Comparison of ENCODE assay signal across 23 cellular contexts in the genomic region with DNA sequence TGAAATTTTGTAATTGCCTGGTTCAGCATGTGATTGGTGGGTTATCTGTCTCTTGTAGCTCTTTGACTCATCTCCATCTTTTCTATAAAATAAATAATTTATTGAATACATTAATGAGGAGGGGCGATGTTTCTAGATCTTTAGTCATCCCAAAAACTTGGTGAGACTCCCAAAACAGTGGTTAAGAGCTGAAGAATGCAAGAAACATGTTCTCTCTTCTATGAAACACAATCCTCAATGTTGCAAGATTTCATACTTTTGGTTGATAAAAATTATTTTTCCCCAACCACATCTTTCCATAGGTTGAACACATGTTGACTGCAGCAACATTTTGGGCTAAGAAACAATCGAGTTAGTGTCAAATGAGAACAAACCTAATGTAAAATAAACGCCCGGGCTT. TPM values are rescaled to one million over a fixed set of nuclear protein-coding genes. Genes with fewer than 3 reads are reported as not detected.
DNase-seq lines count a peak whose midpoint lies in the region; ATAC-seq and TF ChIP-seq lines count a peak whose summit lies in the region.
"Had no signal": no experiment of that assay in that cellular context is flagged by ENCODE, and none has a peak within 500 bp of the region (broad histone marks: within the 10 kb centered on the region; RNA-seq: fewer than 3 reads in every experiment).

No MANE protein-coding gene starts in this region.

- H2AFZ ChIP-seq in IMR-90 (replicated peaks; ENCODE audit: low read length, poor library complexity) (no peak overlapping the region), fibroblast of lung (ENCODE audit: low read length) (no peak overlapping the region)

- H3K27me3 ChIP-seq in IMR-90 (ENCODE audit: control insufficient read depth, insufficient read depth, low read length): no peaks in the 10 kb centered on the region
- H3K27me3 ChIP-seq in fibroblast of lung (ENCODE audit: control insufficient read depth, insufficient read depth, low read length): no peaks in the 10 kb centered on the region
- no peaks in the 10 kb centered on the region for H3K27me3 ChIP-seq in vagina
- H3K27me3 ChIP-seq: esophagus muscularis mucosa, right lobe of liver had no signal

- CTCF ChIA-PET in IMR-90 (lab: Yijun Ruan, JAX): no interaction called here

- H3K27me3 Mint-ChIP-seq in nephron progenitor cell (ENCODE audit: low read depth, poor library complexity): peaks cover 17% of the 10 kb centered on the region

- H3K9me1 ChIP-seq in IMR-90 (ENCODE audit: insufficient read depth, low read length): no peaks in the 10 kb centered on the region

- dilution Hi-C loops in IMR-90 (cut with HindIII; ENCODE audit: low sequenced_read_pairs, unreplicated experiment): no loop called here

- H3K4ac ChIP-seq in IMR-90 (ENCODE audit: low read depth, low read length): no peak overlapping the region

- in situ Hi-C loops in IMR-90 (cut with MboI; ENCODE audit: low sequenced_read_pairs): no loop called here

- no peak overlapping the region for H2AK5ac ChIP-seq in IMR-90 (ENCODE audit: low read depth, low read length)

- peak overlapping the region; percentile 53 for H3K4me3 ChIP-seq in AG10803 (ENCODE audit: low read length)
- no peak overlapping the region for H3K4me3 ChIP-seq in IMR-90 (ENCODE audit: insufficient read depth, low read depth, low read length)
- no peak overlapping the region for H3K4me3 ChIP-seq in fibroblast of lung (replicated peaks in 1 of 4; ENCODE audit: control extremely low read depth in 1 of 4, insufficient read depth in 1 of 4, low read depth in 3 of 4, low read length in 4 of 4)
- H3K4me3 ChIP-seq in vagina: no peak overlapping the region

- intact Hi-C loops in IMR-90 (cut with micrococcal nuclease) (loop anchor here (10.0 kb wide), 1 partner anchor 156 kb away; no protein-coding TSS in a partner anchor), vagina (cut with DNase I) (no loop called here)

- H3K14ac ChIP-seq in IMR-90 (replicated peaks; ENCODE audit: low read depth, low read length): no peak overlapping the region

- H4K20me1 ChIP-seq in IMR-90 (ENCODE audit: insufficient read depth, low read length): no peaks in the 10 kb centered on the region
- no peaks in the 10 kb centered on the region for H4K20me1 ChIP-seq in fibroblast of lung (ENCODE audit: control insufficient read depth, extremely low read depth, insufficient read depth, low read length)

- no peak overlapping the region for H4K5ac ChIP-seq in IMR-90 (ENCODE audit: low read depth, low read length)

- no peak overlapping the region for H3K18ac ChIP-seq in IMR-90 (ENCODE audit: low read depth, low read length)

- H2BK5ac ChIP-seq in IMR-90 (ENCODE audit: low read depth, low read length, poor library complexity, severe bottlenecking): no peak overlapping the region

- H4K91ac ChIP-seq in IMR-90 (ENCODE audit: insufficient read depth, low read depth, low read length): no peak overlapping the region

- H3K56ac ChIP-seq in IMR-90 (ENCODE audit: extremely low read depth, insufficient read depth, low read length): no peak overlapping the region

- no peaks in the 10 kb centered on the region for H3K36me3 Mint-ChIP-seq in nephron progenitor cell (ENCODE audit: low read depth)
- H3K36me3 Mint-ChIP-seq: stimulated activated memory B cell treated with anti-CD40 and anti-IgM and Interleukin-4, amounts not matched to agents 10 μg/mL and 1 μg/mL and 100 μg/mL, for 72 hours had no signal

- H3K4me1 ChIP-seq in IMR-90 (ENCODE audit: control insufficient read depth, insufficient read depth, low read length) (no peaks in the 10 kb centered on the region), fibroblast of lung (ENCODE audit: control insufficient read depth, extremely low read depth, insufficient read depth, low read length) (peaks cover 4% of the 10 kb centered on the region), vagina (no peaks in the 10 kb centered on the region)
- H3K4me1 ChIP-seq: lower lobe of right lung, pancreas, right lobe of liver had no signal

- no peaks in the 10 kb centered on the region for H3K79me1 ChIP-seq in IMR-90 (ENCODE audit: low read depth in 1 of 2, low read length in 2 of 2)

- no CpG with 5 or more reads among the region's 4 CpGs for WGBS in IMR-90 (ENCODE audit: extremely low coverage in 2 of 2, insufficient read length in 1 of 2), 2 experiments

- H4K8ac ChIP-seq in IMR-90 (ENCODE audit: low read depth in 2 of 2, low read length in 2 of 2): no peak overlapping the region

- no peak overlapping the region for H3K27ac Mint-ChIP-seq in nephron progenitor cell
- H3K27ac Mint-ChIP-seq: activated CD8-positive, alpha-beta T cell treated with anti-CD3 and anti-CD28 coated beads, Interleukin-2, amount 10 ng/mL, durations not matched to agents 7 days and 5 days; activated T-cell treated with anti-CD3 and anti-CD28 coated beads, Interleukin-2, amount 50 U/mL, for 24 hours; stimulated activated memory B cell treated with anti-CD40 and anti-IgM and Interleukin-4, amounts not matched to agents 10 μg/mL and 1 μg/mL and 100 μg/mL, for 72 hours had no signal

- H2BK20ac ChIP-seq in IMR-90 (ENCODE audit: low read depth, low read length): no peak overlapping the region

- H3K27ac ChIP-seq in IMR-90 (ENCODE audit: insufficient read depth, low read length): no peak overlapping the region
- H3K27ac ChIP-seq in fibroblast of lung (ENCODE audit: insufficient read depth, low read length): no peak overlapping the region
- no peak overlapping the region for H3K27ac ChIP-seq in vagina
- H3K27ac ChIP-seq: lower lobe of right lung, right lobe of liver had no signal

- H3K4me3 Mint-ChIP-seq in nephron progenitor cell: peak overlapping the region; percentile 81
- H3K4me3 Mint-ChIP-seq: activated CD8-positive, alpha-beta T cell treated with anti-CD3 and anti-CD28 coated beads, Interleukin-2, amount 10 ng/mL, durations not matched to agents 7 days and 5 days; activated T-cell treated with anti-CD3 and anti-CD28 coated beads, Interleukin-2, amount 50 U/mL, for 24 hours; stimulated activated memory B cell treated with anti-CD40 and anti-IgM and Interleukin-4, amounts not matched to agents 10 μg/mL and 1 μg/mL and 100 μg/mL, for 72 hours had no signal

- TF ChIP-seq CTCF in AG10803 (conservative IDR thresholded peaks at IDR 0.05; ENCODE audit: low read length) (no peak), IMR-90 (conservative IDR thresholded peaks at IDR 0.05; ENCODE audit: low read depth, low read length) (no peak), fibroblast of lung (conservative IDR thresholded peaks at IDR 0.05 in 1 of 2, IDR thresholded peaks at IDR 0.05 in 1 of 2; ENCODE audit: low read depth in 1 of 2, low read length in 2 of 2) (no peak), nephron progenitor cell (IDR thresholded peaks at IDR 0.05) (no peak), vagina (IDR thresholded peaks at IDR 0.05) (no peak)

- no peak overlapping the region for H3K23ac ChIP-seq in IMR-90 (ENCODE audit: low read depth, low read length)

- no peak for TF ChIP-seq RAD21 in IMR-90 (IDR thresholded peaks at IDR 0.05; ENCODE audit: low read length)

- no peak for ATAC-seq in IMR-90 (ENCODE audit: low read depth)
- ATAC-seq in HG03521 (IDR thresholded peaks at IDR 0.05; ENCODE audit: unreplicated experiment): no peak
- ATAC-seq: activated CD4-positive, CD25-positive, alpha-beta regulatory T cell treated with anti-CD3 and anti-CD28 coated beads, Interleukin-2, amount 50 U/mL, for 24 hours; activated CD8-positive, alpha-beta T cell treated with anti-CD3 and anti-CD28 coated beads, Interleukin-2, amount 10 ng/mL, durations not matched to agents 7 days and 5 days; lower lobe of right lung; right lobe of liver; stimulated activated memory B cell treated with anti-CD40 and anti-IgM and Interleukin-4, amounts not matched to agents 10 μg/mL and 1 μg/mL and 100 μg/mL, for 72 hours had no signal

- H3K9me3 Mint-ChIP-seq in nephron progenitor cell: no peaks in the 10 kb centered on the region

- H2BK120ac ChIP-seq in IMR-90 (ENCODE audit: low read depth, low read length): no peak overlapping the region

- DNase-seq in AG10803 (ENCODE audit: low read depth) (peak; percentile 76), IMR-90 (peak; percentile 40), fibroblast of lung (ENCODE audit: low read depth in 2 of 2) (peak; percentile 7 to 56), nephron progenitor cell (no peak), vagina (ENCODE audit: extremely low spot score in 2 of 2) (no peak), NCI-H69 (lab: John Stamatoyannopoulos, UW) (no peak), H4 (ENCODE audit: low spot score) (no peak)
- DNase-seq: activated CD8-positive, alpha-beta T cell treated with anti-CD3 and anti-CD28 coated beads, Interleukin-2, amount 10 ng/mL, durations not matched to agents 7 days and 5 days; activated naive CD4-positive, alpha-beta T cell; activated T-cell treated with anti-CD3 and anti-CD28 coated beads, Interleukin-2, amount 50 U/mL, for 24 hours; effector CD4-positive, alpha-beta T cell; Kasumi-1; kidney; lower lobe of right lung; NCI-H2029 treated with DMSO at 0.1 percent for 48 hours; NCI-H446 treated with DMSO at 0.1 percent for 48 hours; pancreas; right lobe of liver had no signal

- no TSS peak for BruUV-seq in IMR-90 (replicated peaks; lab: Mats Ljungman, UMichigan)

- H3K36me3 ChIP-seq in IMR-90 (ENCODE audit: control insufficient read depth, insufficient read depth, low read length) (no peaks in the 10 kb centered on the region), fibroblast of lung (ENCODE audit: control insufficient read depth, insufficient read depth, low read length) (no peaks in the 10 kb centered on the region), vagina (no peaks in the 10 kb centered on the region)
- H3K36me3 ChIP-seq: esophagus muscularis mucosa, lower lobe of right lung, pancreas, right lobe of liver had no signal

- peaks cover 24% of the 10 kb centered on the region for H3K4me1 Mint-ChIP-seq in nephron progenitor cell
- H3K4me1 Mint-ChIP-seq: stimulated activated memory B cell treated with anti-CD40 and anti-IgM and Interleukin-4, amounts not matched to agents 10 μg/mL and 1 μg/mL and 100 μg/mL, for 72 hours had no signal

- no peaks in the 10 kb centered on the region for H3K9me3 ChIP-seq in IMR-90 (ENCODE audit: control insufficient read depth, insufficient read depth, low read length)
- no peaks in the 10 kb centered on the region for H3K9me3 ChIP-seq in fibroblast of lung (ENCODE audit: control insufficient read depth, insufficient read depth, low read depth, low read length)
- no peaks in the 10 kb centered on the region for H3K9me3 ChIP-seq in vagina
- H3K9me3 ChIP-seq: A549, esophagus muscularis mucosa, lower lobe of right lung, pancreas, right lobe of liver had no signal

- H2AK9ac ChIP-seq in IMR-90 (replicated peaks; ENCODE audit: low read depth, low read length, poor library complexity): no peak overlapping the region

- no peak for TF ChIP-seq POLR2A in IMR-90 (IDR thresholded peaks at IDR 0.05; ENCODE audit: low read depth, low read length)
- no peak for TF ChIP-seq POLR2A in vagina (IDR thresholded peaks at IDR 0.05)

- peaks cover 36% of the 10 kb centered on the region for H3K79me2 ChIP-seq in fibroblast of lung (ENCODE audit: control insufficient read depth, insufficient read depth, low read length)

- peak overlapping the region; percentile 70; the same call in 1 of the 2 replicates for H3K4me2 ChIP-seq in IMR-90 (ENCODE audit: low read depth, low read length)
- H3K4me2 ChIP-seq in fibroblast of lung (ENCODE audit: extremely low read depth, insufficient read depth, low read length): no peak overlapping the region

- POLR2A ChIA-PET in IMR-90 (lab: Charles Lee; ENCODE audit: unreplicated experiment): no interaction called here

- H2BK15ac ChIP-seq in IMR-90 (ENCODE audit: low read depth, low read length): no peak overlapping the region

- H3K9ac ChIP-seq in IMR-90 (ENCODE audit: low read depth, low read length) (no peak overlapping the region), fibroblast of lung (ENCODE audit: insufficient read depth, low read length) (no peak overlapping the region)

RNA-seq across cellular contexts. Expression of gene TMEM47, which starts 1.2 kb away (rescaled TPM):
- 105 and 134 TPM in 2 replicates for total RNA-seq in IMR-90 (2012; rRNA removed)
- 41.0 and 51.5 TPM in 2 replicates for polyA plus RNA-seq in IMR-90 (2012; rRNA removed)
- polyA plus RNA-seq in IMR-90 (2012; cell fraction: cytosol; rRNA removed): 23.8 and 24.8 TPM in 2 replicates
- 9.3 and 20.3 TPM in 2 replicates for polyA plus RNA-seq in IMR-90 (2012; cell fraction: nucleus; rRNA removed; ENCODE audit: low replicate concordance)
- total RNA-seq in fibroblast of lung: 62.4 and 128 TPM in 2 replicates
- polyA plus RNA-seq in fibroblast of lung: 83.7 and 240 TPM in 2 replicates
- 46.4 and 135 TPM in 2 replicates for polyA plus RNA-seq in fibroblast of lung (2012)
- polyA minus RNA-seq in fibroblast of lung (ENCODE audit: low replicate concordance): 12.9 and 43.4 TPM in 2 replicates
- 44.7 TPM for total RNA-seq in vagina
- 28.3 and 37.8 TPM in 2 replicates for total RNA-seq in H4 (2014; rRNA removed; shearing (Covaris generic))
- total RNA-seq: activated CD8-positive, alpha-beta T cell treated with anti-CD3 and anti-CD28 coated beads, Interleukin-2, amount 10 ng/mL, durations not matched to agents 7 days and 5 days had no signal

Comparison
In these comparisons a context has a peak if more than half of its experiments do, and no peak if none do; other contexts are left out.
1. DNase-seq: peak in AG10803 (single experiment), IMR-90 (single experiment) and fibroblast of lung (2 of 2); none in nephron progenitor cell (single experiment), vagina (0 of 2), NCI-H69 (single experiment) and H4 (single experiment).